Comparison of ENCODE assay signal across 8 cellular contexts in the genomic region with DNA sequence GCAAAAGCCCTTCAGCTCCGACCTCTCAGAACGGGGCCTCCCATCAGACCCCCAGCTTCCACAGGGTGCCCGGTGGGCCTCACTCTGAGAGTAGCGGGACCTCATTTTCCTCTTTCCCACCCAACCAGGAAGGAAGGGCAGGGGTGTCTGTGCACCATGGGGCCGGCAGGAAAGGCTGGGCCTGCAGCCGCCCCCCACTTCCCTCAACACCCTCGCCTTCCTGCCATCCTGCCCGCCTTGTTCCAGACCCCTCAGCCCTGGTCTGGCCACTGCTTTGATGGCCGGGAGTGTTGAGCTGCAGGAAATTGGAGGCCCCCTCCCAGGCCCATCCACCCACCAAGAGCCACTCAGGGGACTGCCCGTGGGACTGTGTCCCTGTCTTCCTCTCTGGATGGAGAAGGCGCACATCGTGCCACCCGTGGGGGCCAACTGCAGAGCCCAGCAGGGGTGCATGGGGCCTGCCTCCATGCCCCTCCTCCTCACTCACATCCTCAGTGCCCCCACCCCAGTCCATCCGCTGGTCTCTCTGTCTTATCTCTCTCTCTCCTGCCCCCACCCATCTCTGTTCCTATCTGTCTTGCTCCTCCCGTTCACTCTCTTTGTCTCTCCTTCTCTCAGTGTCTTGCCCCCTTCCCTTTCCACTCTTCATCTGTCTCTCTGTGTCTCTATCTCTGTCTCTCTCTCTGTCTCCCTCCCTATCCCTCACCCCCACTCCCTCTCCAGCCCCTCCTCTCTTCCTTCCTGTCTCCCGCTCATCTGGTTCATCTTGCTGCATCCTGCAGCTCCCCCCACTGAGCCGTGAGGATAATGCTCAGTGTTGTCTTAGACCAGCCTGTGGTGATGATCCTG. TPM values are rescaled to one million over a fixed set of nuclear protein-coding genes. Genes with fewer than 3 reads are reported as not detected.
DNase-seq lines count a peak whose midpoint lies in the region; ATAC-seq and TF ChIP-seq lines count a peak whose summit lies in the region.

No MANE protein-coding gene starts in this region.

- peak overlapping the region; percentile 74 for H2BK120ac ChIP-seq in trophoblast cell (ENCODE audit: insufficient read depth, low read length, poor library complexity)

- H3K36me3 ChIP-seq in Peyer's patch: no peaks in the 10 kb centered on the region
- H3K36me3 ChIP-seq in esophagus (ENCODE audit: control insufficient read depth in 2 of 2, insufficient read depth in 2 of 2, low read length in 1 of 2): no peaks in the 10 kb centered on the region
- no peaks in the 10 kb centered on the region for H3K36me3 ChIP-seq in trophoblast cell (ENCODE audit: control insufficient read depth in 1 of 2, insufficient read depth in 2 of 2, low read length in 2 of 2)

- peak overlapping the region; percentile 80 for H3K18ac ChIP-seq in trophoblast cell (ENCODE audit: low read length)

- peak overlapping the region; percentile 59 for H2BK5ac ChIP-seq in trophoblast cell (ENCODE audit: low read depth, low read length, poor library complexity)

- H3K36me3 Mint-ChIP-seq in activated T-cell treated with anti-CD3 and anti-CD28 coated beads, Interleukin-2, amount 50 U/mL, for 72 hours (ENCODE audit: insufficient read depth in 2 of 2): peaks cover 4 to 5% of the 10 kb centered on the region in 2 donors
- peaks cover 2 to 9% of the 10 kb centered on the region in 2 donors for H3K36me3 Mint-ChIP-seq in stimulated activated naive B cell treated with anti-CD40 and anti-IgM and Interleukin-4, amounts not matched to agents 10 μg/mL and 1 μg/mL and 100 μg/mL, for 72 hours

- H3K9me3 Mint-ChIP-seq in activated T-cell treated with anti-CD3 and anti-CD28 coated beads, Interleukin-2, amount 50 U/mL, for 72 hours: no peaks in the 10 kb centered on the region
- no peaks in the 10 kb centered on the region for H3K9me3 Mint-ChIP-seq in stimulated activated naive B cell treated with anti-CD40 and anti-IgM and Interleukin-4, amounts not matched to agents 10 μg/mL and 1 μg/mL and 100 μg/mL, for 72 hours

- H3K23ac ChIP-seq in trophoblast cell (ENCODE audit: low read length): no peak overlapping the region

- no peak overlapping the region for H3K27ac Mint-ChIP-seq in activated T-cell treated with anti-CD3 and anti-CD28 coated beads, Interleukin-2, amount 50 U/mL, for 72 hours
- H3K27ac Mint-ChIP-seq in stimulated activated naive B cell treated with anti-CD40 and anti-IgM and Interleukin-4, amounts not matched to agents 10 μg/mL and 1 μg/mL and 100 μg/mL, for 72 hours: no peak overlapping the region

- H3K4ac ChIP-seq in trophoblast cell (ENCODE audit: low read depth, low read length): peak overlapping the region; percentile 37

- H3K27me3 ChIP-seq in Peyer's patch: peaks cover 0 to 6% of the 10 kb centered on the region in 2 donors
- H3K27me3 ChIP-seq in esophagus (ENCODE audit: control insufficient read depth in 1 of 2, insufficient read depth in 2 of 2, low read length in 2 of 2): peaks cover 0 to 2% of the 10 kb centered on the region in 2 donors
- no peaks in the 10 kb centered on the region for H3K27me3 ChIP-seq in trophoblast cell (ENCODE audit: insufficient read depth, low read length)

- H4K91ac ChIP-seq in trophoblast cell (ENCODE audit: low read depth, low read length): peak overlapping the region; percentile 98

- peaks cover 0 to 49% (median 16%) of the 10 kb centered on the region in 4 donors for H3K4me1 ChIP-seq in Peyer's patch
- H3K4me1 ChIP-seq in esophagus (ENCODE audit: control insufficient read depth in 2 of 2, insufficient read depth in 2 of 2, low read length in 1 of 2): peaks cover 2 to 14% of the 10 kb centered on the region in 2 donors
- H3K4me1 ChIP-seq in trophoblast cell (ENCODE audit: control insufficient read depth in 1 of 2, insufficient read depth in 2 of 2, low read length in 2 of 2): peaks cover 53 to 65% of the 10 kb centered on the region in 2 experiments

- H3K27ac ChIP-seq in Peyer's patch: peak overlapping the region; percentile 66 to 92 (median 80)
- peak overlapping the region; percentile 16 to 75 for H3K27ac ChIP-seq in esophagus (ENCODE audit: low read depth in 2 of 2, low read length in 1 of 2)
- H3K27ac ChIP-seq in trophoblast cell (ENCODE audit: low read depth, low read length): peak overlapping the region; percentile 97

- peak overlapping the region; percentile 48 for H4K12ac ChIP-seq in trophoblast cell (ENCODE audit: low read depth, low read length)

- 57 to 61% methylated on average over 17 of the region's 17 CpGs for WGBS in esophagus, 2 donors
- WGBS in trophoblast cell (ENCODE audit: extremely low coverage, insufficient coverage, insufficient read length): no CpG with 5 or more reads among the region's 17 CpGs

- H3K4me3 ChIP-seq in Peyer's patch (no peak overlapping the region), esophagus (ENCODE audit: low read depth in 1 of 2, low read length in 2 of 2) (no peak overlapping the region), trophoblast cell (ENCODE audit: low read depth, low read length) (no peak overlapping the region)

- H3K14ac ChIP-seq in trophoblast cell (ENCODE audit: low read length): peak overlapping the region; percentile 62

- H2BK12ac ChIP-seq in trophoblast cell (ENCODE audit: low read length): peak overlapping the region; percentile 94

- peak overlapping the region; percentile 61 for H4K8ac ChIP-seq in trophoblast cell (ENCODE audit: low read depth, low read length)

- peak in 2 of 6 experiments; percentile 3 to 21 for TF ChIP-seq CTCF in Peyer's patch (IDR thresholded peaks at IDR 0.05)

- peaks cover 45% of the 10 kb centered on the region for H3K27me3 Mint-ChIP-seq in activated T-cell treated with anti-CD3 and anti-CD28 coated beads, Interleukin-2, amount 50 U/mL, for 72 hours (ENCODE audit: low read depth)
- H3K27me3 Mint-ChIP-seq in stimulated activated naive B cell treated with anti-CD40 and anti-IgM and Interleukin-4, amounts not matched to agents 10 μg/mL and 1 μg/mL and 100 μg/mL, for 72 hours: peaks cover 51 to 62% of the 10 kb centered on the region in 2 donors

- peaks cover 41% of the 10 kb centered on the region for H3K79me2 ChIP-seq in trophoblast cell (ENCODE audit: control insufficient read depth, insufficient read depth, low read length, poor library complexity)

- TF ChIP-seq POLR2A in Peyer's patch (IDR thresholded peaks at IDR 0.05): no peak

- H2AK5ac ChIP-seq in trophoblast cell (ENCODE audit: low read length): peak overlapping the region; percentile 94

- no peak overlapping the region for H3K4me2 ChIP-seq in trophoblast cell (ENCODE audit: low read length)

- H3K9me3 ChIP-seq in Peyer's patch (no peaks in the 10 kb centered on the region), esophagus (ENCODE audit: control insufficient read depth in 2 of 2, insufficient read depth in 1 of 2, low read depth in 1 of 2, low read length in 1 of 2) (no peaks in the 10 kb centered on the region), trophoblast cell (ENCODE audit: insufficient read depth, low read depth, low read length) (peaks cover 3% of the 10 kb centered on the region)

- no peak overlapping the region for H3K9ac ChIP-seq in trophoblast cell (ENCODE audit: low read length)

- H2AFZ ChIP-seq in trophoblast cell (ENCODE audit: insufficient read depth, low read length, poor library complexity): peak overlapping the region; percentile 58

- no peak for DNase-seq in activated T-cell treated with anti-CD3 and anti-CD28 coated beads, Interleukin-2, amount 50 U/mL, for 72 hours
- no peak for DNase-seq in activated T-cell treated with anti-CD3 and anti-CD28 coated beads, Interleukin-2, amount 50 U/mL, for 1 hour
- DNase-seq in Peyer's patch: no peak
- no peak for DNase-seq in trophoblast cell
- DNase-seq in NCI-H1105 (lab: John Stamatoyannopoulos, UW): no peak
- no peak for DNase-seq in stimulated activated naive B cell treated with anti-CD40 and anti-IgM and Interleukin-4, amounts not matched to agents 10 μg/mL and 1 μg/mL and 100 μg/mL, for 72 hours

- H3K4me1 Mint-ChIP-seq in activated T-cell treated with anti-CD3 and anti-CD28 coated beads, Interleukin-2, amount 50 U/mL, for 72 hours (ENCODE audit: low read depth): peaks cover 13% of the 10 kb centered on the region
- peaks cover 12 to 15% of the 10 kb centered on the region in 2 donors for H3K4me1 Mint-ChIP-seq in stimulated activated naive B cell treated with anti-CD40 and anti-IgM and Interleukin-4, amounts not matched to agents 10 μg/mL and 1 μg/mL and 100 μg/mL, for 72 hours

- peak overlapping the region; percentile 0 to 7 for H3K4me3 Mint-ChIP-seq in activated T-cell treated with anti-CD3 and anti-CD28 coated beads, Interleukin-2, amount 50 U/mL, for 72 hours
- peak overlapping the region in 1 of 2 donors; percentile 0 for H3K4me3 Mint-ChIP-seq in stimulated activated naive B cell treated with anti-CD40 and anti-IgM and Interleukin-4, amounts not matched to agents 10 μg/mL and 1 μg/mL and 100 μg/mL, for 72 hours

- no peak for ATAC-seq in activated T-cell treated with anti-CD3 and anti-CD28 coated beads, Interleukin-2, amount 50 U/mL, for 72 hours (replicated peaks in 1 of 2)
- no peak for ATAC-seq in GM21723 (IDR thresholded peaks at IDR 0.05; ENCODE audit: unreplicated experiment)
- no peak for ATAC-seq in stimulated activated naive B cell treated with anti-CD40 and anti-IgM and Interleukin-4, amounts not matched to agents 10 μg/mL and 1 μg/mL and 100 μg/mL, for 72 hours (replicated peaks)

- peaks cover 74% of the 10 kb centered on the region for H3K79me1 ChIP-seq in trophoblast cell (ENCODE audit: low read length)

RNA-seq across cellular contexts. Expression of a gene that starts 1.8 kb away (rescaled TPM):
- 1 to 10 TPM; 4.1 to 4.2 TPM for total RNA-seq in activated T-cell treated with anti-CD3 and anti-CD28 coated beads, Interleukin-2, amount 50 U/mL, for 72 hours
- 100 to 1,000 TPM in 1 of 4 donors, 10 to 100 TPM in 3; 13.1 to 305 (median 48.2) TPM for total RNA-seq in Peyer's patch
- polyA plus RNA-seq in esophagus: 10 to 100 TPM; 15.8 to 18.7 TPM
- 282 and 293 TPM in 2 replicates for polyA plus RNA-seq in trophoblast cell (2013)

Comparison
In these comparisons a context has a peak if more than half of its experiments do, and no peak if none do; other contexts are left out.
1. H3K27ac ChIP-seq: peak in every context shown above with its lines; median percentile 97 in trophoblast cell; 80 in Peyer's patch; 46 in esophagus.